Comparison of ENCODE assay signal across 9 cellular contexts in the genomic region with DNA sequence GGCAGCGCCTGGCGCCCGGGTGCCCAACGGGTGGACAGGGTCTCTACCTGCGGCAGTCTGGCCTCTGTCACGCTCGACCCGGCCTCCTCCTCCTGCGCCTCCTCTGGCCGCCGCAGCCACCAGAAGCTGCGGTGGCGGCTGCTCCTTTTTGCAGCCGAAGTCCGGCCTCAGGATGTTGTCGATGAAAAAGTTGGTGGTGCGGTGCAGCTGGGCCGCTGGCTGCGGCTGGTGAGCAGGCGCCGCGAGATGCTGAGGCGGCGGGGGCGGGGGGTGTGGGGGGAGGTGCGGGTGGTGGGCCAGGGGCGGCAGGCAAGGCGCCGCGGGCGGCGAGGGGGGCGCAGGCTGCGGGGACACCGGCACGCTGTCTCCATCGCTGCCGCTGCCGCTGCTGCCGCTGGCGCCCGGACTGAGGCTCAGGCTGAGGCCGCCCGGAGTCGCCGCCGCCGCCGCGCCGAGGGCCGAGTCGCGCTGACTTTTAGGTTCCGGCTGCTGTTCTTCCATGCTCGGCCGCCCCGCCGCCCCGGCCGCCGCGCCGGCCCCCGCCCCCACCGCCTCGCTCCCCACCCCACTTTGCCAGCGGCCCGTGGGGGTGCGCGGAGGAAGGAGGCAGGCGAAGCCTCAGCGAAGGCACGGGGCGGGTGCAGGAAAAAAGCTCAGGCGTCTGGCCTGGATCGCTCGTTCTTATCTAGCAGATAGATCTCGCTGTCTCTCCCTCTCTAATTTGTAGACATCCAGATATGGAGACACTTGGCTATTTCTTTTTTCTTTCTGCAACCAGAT. TPM values are rescaled to one million over a fixed set of nuclear protein-coding genes. Genes with fewer than 3 reads are reported as not detected.
DNase-seq lines count a peak whose midpoint lies in the region; ATAC-seq, FAIRE-seq and TF ChIP-seq lines count a peak whose summit lies in the region.
"Had no signal": no experiment of that assay in that cellular context is flagged by ENCODE, and none has a peak within 500 bp of the region (broad histone marks: within the 10 kb centered on the region; RNA-seq: fewer than 3 reads in every experiment).

No MANE protein-coding gene starts in this region.

- no peak overlapping the region for H2BK12ac ChIP-seq in H1 (ENCODE audit: low read depth, low read length)

- H2BK120ac ChIP-seq in H1 (replicated peaks; ENCODE audit: low read depth, low read length): no peak overlapping the region

- peak overlapping the region; percentile 70 to 90 for H3K4me2 ChIP-seq in H1 (ENCODE audit: insufficient read depth in 1 of 2, low read depth in 2 of 2, low read length in 2 of 2)

- H3K4ac ChIP-seq in H1 (replicated peaks; ENCODE audit: insufficient read length, low read depth, low read length): no peak overlapping the region

- no peak overlapping the region for H3K56ac ChIP-seq in H1 (replicated peaks; ENCODE audit: insufficient read length, low read depth, low read length)

- intact Hi-C loops in ovary (cut with DNase I): no loop called here

- no peak for TF ChIP-seq RAD21 in H1 (IDR thresholded peaks at IDR 0.05 in 1 of 2, conservative IDR thresholded peaks at IDR 0.05 in 1 of 2; ENCODE audit: low read depth in 2 of 2, low read length in 2 of 2)

- peak overlapping the region in 3 of 4 donors; percentile 33 to 57 (median 43) for H3K4me3 Mint-ChIP-seq in IgD-negative memory B cell

- H2AFZ ChIP-seq in H1 (ENCODE audit: low read length): no peak overlapping the region

- FAIRE-seq in H1 (lab: Jason Lieb, UNC): no peak

- DNase-seq in D341Med (ENCODE audit: low spot score) (peak; percentile 63), H1 (ENCODE audit: low read depth in 1 of 2, low spot score in 2 of 2) (peak in 1 of 2 experiments; percentile 59), ovary (no peak), SHP77 treated with DMSO at 0.1 percent for 48 hours (lab: John Stamatoyannopoulos, UW) (no peak), NCI-H510A (lab: John Stamatoyannopoulos, UW) (no peak)
- DNase-seq: activated CD4-positive, alpha-beta T cell treated with anti-CD3 and anti-CD28 coated beads, Interleukin-2, amount 50 U/mL, for 4 hours; KBM-7 had no signal

- no peak overlapping the region for H4K91ac ChIP-seq in H1 (replicated peaks; ENCODE audit: insufficient read length, low read length)

- H3K9me3 Mint-ChIP-seq in IgD-negative memory B cell: peaks cover 0 to 6% (median 0%) of the 10 kb centered on the region in 3 donors

- no peak overlapping the region for H3K9ac ChIP-seq in H1 (replicated peaks in 1 of 4; ENCODE audit: extremely low read depth in 1 of 4, low read depth in 3 of 4, low read length in 3 of 4)

- H2BK5ac ChIP-seq in H1 (ENCODE audit: low read depth, low read length): no peak overlapping the region

- CTCF ChIA-PET in H1 (lab: Charles Lee; ENCODE audit: partially characterized antibody): interaction anchor here (0.6 to 8.6 kb wide), 5 partner anchors 8 to 637 kb away, joined by 3 to 84 read pairs (median 3); no protein-coding TSS in a partner anchor

- H3K14ac ChIP-seq in H1 (ENCODE audit: insufficient read length): no peak overlapping the region

- H3K18ac ChIP-seq in H1 (ENCODE audit: extremely low read depth, low read length): no peak overlapping the region; the same call in 1 of the 2 replicates

- H3K4me3 ChIP-seq in H1 (ENCODE audit: extremely low read depth in 1 of 4, insufficient read depth in 2 of 4, low read depth in 3 of 4, low read length in 4 of 4) (peak overlapping the region in 2 of 4 experiments; percentile 18 to 57; a peak in 4 of 8 replicates), ovary (peak overlapping the region; percentile 8)

- TF ChIP-seq POLR2A in H1 (IDR thresholded peaks at IDR 0.05; ENCODE audit: control extremely low read depth in 1 of 2, low read depth in 2 of 2, low read length in 2 of 2) (no peak), ovary (IDR thresholded peaks at IDR 0.05) (no peak)

- H3K27me3 Mint-ChIP-seq in IgD-negative memory B cell: peaks cover 69% of the 10 kb centered on the region

- WGBS in H1 (ENCODE audit: extremely low coverage in 1 of 2, insufficient coverage in 1 of 2, insufficient read length in 1 of 2, insufficient replicate concordance in 2 of 2, low coverage in 1 of 2, low lambda C conversion rate in 2 of 2, missing lambda C conversion rate in 1 of 2), 2 experiments: 3% methylated on average over 23 of the region's 79 CpGs; no CpG with 5 or more reads in 1 of the 2 experiments
- WGBS in ovary, 3 donors: 0 to 5% (median 1%) methylated on average over 52 to 79 of the region's 79 CpGs

- H3K4me1 ChIP-seq in H1 (replicated peaks in 1 of 4; ENCODE audit: control insufficient read depth in 3 of 4, insufficient read depth in 4 of 4, low read length in 3 of 4) (peaks cover 3 to 49% (median 32%) of the 10 kb centered on the region in 4 experiments), ovary (ENCODE audit: insufficient read depth) (peaks cover 3% of the 10 kb centered on the region)

- H3K4me1 Mint-ChIP-seq in IgD-negative memory B cell: peaks cover 0 to 7% (median 6%) of the 10 kb centered on the region in 3 donors

- H3K36me3 Mint-ChIP-seq in IgD-negative memory B cell: no peaks in the 10 kb centered on the region

- POLR2A ChIA-PET in H1 (lab: Charles Lee; ENCODE audit: partially characterized antibody): interaction anchor here (1.3 to 1.6 kb wide), 2 partner anchors 13 to 39 kb away, joined by 4 read pairs; no protein-coding TSS in a partner anchor

- TF ChIP-seq EP300 in H1 (IDR thresholded peaks at IDR 0.05; ENCODE audit: borderline replicate concordance in 1 of 2, low read depth in 2 of 2, low read length in 2 of 2) (no peak), ovary (IDR thresholded peaks at IDR 0.05) (no peak)

- TF ChIP-seq CTCF in H1 (IDR thresholded peaks at IDR 0.05; ENCODE audit: control extremely low read depth in 1 of 3, insufficient read depth in 1 of 3, low read depth in 1 of 3, low read length in 3 of 3) (no peak), ovary (IDR thresholded peaks at IDR 0.05) (no peak)

- H3K27me3 ChIP-seq in H1 (replicated peaks in 1 of 4; ENCODE audit: control insufficient read depth in 3 of 4, extremely low read depth in 1 of 4, insufficient read depth in 3 of 4, low read length in 3 of 4): peaks cover 91 to 99% (median 95%) of the 10 kb centered on the region in 4 experiments
- no peaks in the 10 kb centered on the region for H3K27me3 ChIP-seq in ovary

- no peaks in the 10 kb centered on the region for H3K79me1 ChIP-seq in H1 (ENCODE audit: low read depth, low read length)

- H3K27ac Mint-ChIP-seq in IgD-negative memory B cell: peak overlapping the region; percentile 60 to 90 (median 67)

- H2BK20ac ChIP-seq in H1 (ENCODE audit: low read length): no peak overlapping the region

- no peak overlapping the region for H2AK5ac ChIP-seq in H1 (ENCODE audit: low read depth, low read length)

- ATAC-seq in HG03280 (IDR thresholded peaks at IDR 0.05; ENCODE audit: unreplicated experiment): no peak

- peaks cover 24 to 30% of the 10 kb centered on the region in 2 experiments for H4K20me1 ChIP-seq in H1 (replicated peaks in 1 of 2; ENCODE audit: control insufficient read depth in 1 of 2, insufficient read depth in 2 of 2, low read length in 2 of 2)

- no peaks in the 10 kb centered on the region for H3K79me2 ChIP-seq in H1 (ENCODE audit: control insufficient read depth in 1 of 2, insufficient read depth in 2 of 2, low read length in 2 of 2)

- H3K23me2 ChIP-seq in H1 (ENCODE audit: low read depth, low read length): peaks cover 12% of the 10 kb centered on the region

- H3K27ac ChIP-seq in H1 (ENCODE audit: low read depth, low read length): no peak overlapping the region
- H3K27ac ChIP-seq in ovary: no peak overlapping the region

- H4K8ac ChIP-seq in H1 (ENCODE audit: extremely low read depth, insufficient read depth, low read length): no peak overlapping the region

- H3K9me3 ChIP-seq in H1 (ENCODE audit: insufficient read depth in 2 of 2, low read depth in 1 of 2, low read length in 1 of 2) (no peaks in the 10 kb centered on the region), ovary (no peaks in the 10 kb centered on the region)

- H4K5ac ChIP-seq in H1 (ENCODE audit: insufficient read length, low read depth, low read length): no peak overlapping the region

- H3K36me3 ChIP-seq in H1 (ENCODE audit: control insufficient read depth in 2 of 4, insufficient read depth in 4 of 4, low read length in 3 of 4) (peaks cover 0 to 5% (median 0%) of the 10 kb centered on the region in 4 experiments; a peak in 1 of 8 replicates), ovary (no peaks in the 10 kb centered on the region)

- no peak overlapping the region for H3K23ac ChIP-seq in H1 (ENCODE audit: insufficient read length)

- H2BK15ac ChIP-seq in H1 (ENCODE audit: low read length): no peak overlapping the region

TF ChIP-seq in H1, 55 proteins besides CTCF, POLR2A, EP300 and RAD21:
- TF ChIP-seq SUZ12 (IDR thresholded peaks at IDR 0.05; ENCODE audit: low read length) (peak; percentile 53), GABPA (IDR thresholded peaks at IDR 0.05; ENCODE audit: borderline replicate concordance, insufficient read depth, low read length) (no peak)

RNA-seq across cellular contexts. Expression of a gene that starts 0.6 kb away (rescaled TPM):
- polyA plus RNA-seq in IgD-negative memory B cell (not detected), H1 (2011; rRNA removed) (not detected in 2 replicates), ovary (not detected)
- not detected in 2 replicates for total RNA-seq in H1 (2021; fragmentation: NEBNext Ultra II Directional; extraction: Animal tissue kit (Norgen Biotek cat#: 25700))
- polyA plus RNA-seq in H1 (2011; cell fraction: cytosol; rRNA removed): not detected
- polyA plus RNA-seq in H1 (2011; cell fraction: nucleus; rRNA removed): not detected
- polyA plus RNA-seq in H1 (2012, experiment 1 of 2): 0.48 TPM in 1 of 4 replicates, not detected in the others
- polyA plus RNA-seq in H1 (2012, experiment 2 of 2): not detected
- polyA plus RNA-seq in H1 (2013, experiment 1 of 2): not detected
- polyA plus RNA-seq in H1 (2013, experiment 2 of 2): 0.04 TPM
- polyA minus RNA-seq in H1 (2011; rRNA and poly(A)+ RNA removed): not detected in 2 replicates
- not detected for polyA minus RNA-seq in H1 (2011; cell fraction: cytosol; rRNA and poly(A)+ RNA removed)
- polyA minus RNA-seq in H1 (2011; cell fraction: nucleus; rRNA and poly(A)+ RNA removed): not detected
- not detected for total RNA-seq in ovary
